Comparison of ENCODE assay signal across 6 cellular contexts in the genomic region with DNA sequence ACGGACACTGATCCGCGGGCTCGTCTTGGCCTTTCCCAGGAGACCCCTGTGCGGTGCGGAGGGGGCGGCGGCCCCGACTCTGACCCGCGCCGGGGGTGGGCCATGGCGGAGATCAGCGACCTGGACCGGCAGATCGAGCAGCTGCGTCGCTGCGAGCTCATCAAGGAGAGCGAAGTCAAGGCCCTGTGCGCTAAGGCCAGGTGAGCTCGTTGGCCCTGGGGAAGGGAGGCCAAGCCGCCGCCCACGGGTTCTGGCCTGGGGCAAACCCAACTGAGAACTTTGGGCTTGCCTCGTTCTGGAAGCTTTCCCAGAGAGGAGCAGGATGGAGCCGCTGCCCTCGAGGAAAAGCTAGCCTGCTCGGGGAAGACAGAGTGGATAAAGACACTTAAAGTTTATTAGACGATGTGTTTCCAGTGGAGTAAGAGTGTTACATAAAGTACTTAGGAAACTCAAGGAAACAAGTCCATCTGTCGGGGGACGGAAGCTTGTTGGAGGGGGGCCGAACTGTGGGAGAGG. TPM values are rescaled to one million over a fixed set of nuclear protein-coding genes. Genes with fewer than 3 reads are reported as not detected.
DNase-seq lines count a peak whose midpoint lies in the region; ATAC-seq and TF ChIP-seq lines count a peak whose summit lies in the region.

No MANE protein-coding gene starts in this region.

- peaks cover 57% of the 10 kb centered on the region for H3K79me2 ChIP-seq in DND-41 (ENCODE audit: insufficient read depth, low read length)

- peak overlapping the region; percentile 65 to 70 for H3K4me3 ChIP-seq in DND-41 (ENCODE audit: low read depth in 1 of 2, low read length in 2 of 2)
- H3K4me3 ChIP-seq in colonic mucosa = peak overlapping the region; percentile 74

- H3K4me1 ChIP-seq in DND-41 (ENCODE audit: insufficient read depth, low read length) (peaks cover 32% of the 10 kb centered on the region), colonic mucosa (peaks cover 21% of the 10 kb centered on the region)

- H3K4me2 ChIP-seq in DND-41 (ENCODE audit: insufficient read depth, low read length) = peak overlapping the region; percentile 96

- H2AFZ ChIP-seq in DND-41 (ENCODE audit: low read depth, low read length) = peak overlapping the region; percentile 59

- H3K9ac ChIP-seq in DND-41 (ENCODE audit: low read depth, low read length) (peak overlapping the region; percentile 73), colonic mucosa (ENCODE audit: low read depth in 2 of 2, low read length in 2 of 2) (peak overlapping the region; percentile 81 to 83)

- TF ChIP-seq CTCF in DND-41 (IDR thresholded peaks at IDR 0.05; ENCODE audit: borderline replicate concordance, extremely low read depth, low read length, poor library complexity, severe bottlenecking) (no peak), colonic mucosa (IDR thresholded peaks at IDR 0.05) (no peak)

- H3K27ac ChIP-seq in DND-41 (ENCODE audit: low read length) (peak overlapping the region; percentile 76), colonic mucosa (peak overlapping the region; percentile 89)

- peaks cover 41% of the 10 kb centered on the region for H4K20me1 ChIP-seq in DND-41 (ENCODE audit: insufficient read depth, low read length)

- ATAC-seq in DND-41 (ENCODE audit: insufficient read depth, low read depth) = peak; percentile 37
- peak; percentile 25 for ATAC-seq in HG03175 (IDR thresholded peaks at IDR 0.05; ENCODE audit: unreplicated experiment)
- no peak for ATAC-seq in GM21529 (IDR thresholded peaks at IDR 0.05; ENCODE audit: unreplicated experiment)

- H3K9me3 ChIP-seq in DND-41 (ENCODE audit: insufficient read depth, low read length, severe bottlenecking) (no peaks in the 10 kb centered on the region), colonic mucosa (no peaks in the 10 kb centered on the region)

- H3K27me3 ChIP-seq in DND-41 (ENCODE audit: insufficient read depth, low read length, poor library complexity) (no peaks in the 10 kb centered on the region), colonic mucosa (no peaks in the 10 kb centered on the region)

- H3K36me3 ChIP-seq in DND-41 (ENCODE audit: insufficient read depth, low read length) (peaks cover 59% of the 10 kb centered on the region), colonic mucosa (peaks cover 13% of the 10 kb centered on the region)

- no peak for DNase-seq in DND-41
- DNase-seq in colonic mucosa = no peak
- DNase-seq in posterior vena cava (ENCODE audit: low spot score) = peak; percentile 84
- DNase-seq in anterior cingulate cortex (lab: John Stamatoyannopoulos, UW) = no peak

- intact Hi-C loops in colonic mucosa (cut with DNase I) = no loop called here
- intact Hi-C loops in posterior vena cava (cut with DNase I) = no loop called here

RNA-seq across cellular contexts. Expression of gene PPP4C, which starts 0.5 kb away (rescaled TPM):
- total RNA-seq in colonic mucosa (100 to 1,000 TPM; 111 to 156 TPM), posterior vena cava (10 to 100 TPM; 40.0 to 46.9 TPM)

RNA-seq across cellular contexts. Expression of gene ALDOA, which starts 10.8 kb away (rescaled TPM):
- 1,000 to 10,000 TPM; 2,396 to 2,926 TPM for total RNA-seq in colonic mucosa
- total RNA-seq in posterior vena cava = 100 to 1,000 TPM; 937 to 987 TPM

RNA-seq across cellular contexts. Expression of gene TBX6, which starts 15.4 kb away (rescaled TPM):
- total RNA-seq in colonic mucosa = 1 to 10 TPM in 1 of 2 donors, under 1 TPM in 1; 0.85 to 1.6 TPM
- total RNA-seq in posterior vena cava = under 1 TPM; 0.46 to 0.57 TPM

RNA-seq across cellular contexts. Expression of gene YPEL3, which starts 19.7 kb away (rescaled TPM):
- total RNA-seq in colonic mucosa (10 to 100 TPM; 15.5 to 39.2 TPM), posterior vena cava (10 to 100 TPM; 26.1 to 31.4 TPM)

RNA-seq across cellular contexts. Expression of gene GDPD3, which starts 37.0 kb away (rescaled TPM):
- 10 to 100 TPM; 40.4 to 95.2 TPM for total RNA-seq in colonic mucosa
- total RNA-seq in posterior vena cava = 1 to 10 TPM; 3.7 to 4.0 TPM
